Comparison of ENCODE assay signal across 22 cellular contexts in genomic region chr13:50664961-50665360, GRCh38.
DNase-seq lines count a peak whose midpoint lies in the region; ATAC-seq, FAIRE-seq and TF ChIP-seq lines count a peak whose summit lies in the region.
"Had no signal": no experiment of that assay in that cellular context is flagged by ENCODE, and none has a peak within 500 bp of the region (broad histone marks: within the 10 kb centered on the region; RNA-seq: fewer than 3 reads in every experiment).

No MANE protein-coding gene starts in this region.

- H3K79me2 ChIP-seq in MM.1S (ENCODE audit: low read length): no peaks in the 10 kb centered on the region

- no peaks in the 10 kb centered on the region for H3K36me3 ChIP-seq in MM.1S (replicated peaks; ENCODE audit: insufficient read depth, low read length)
- H3K36me3 ChIP-seq: BE2C had no signal

- no peak overlapping the region for H3K9ac ChIP-seq in MM.1S (ENCODE audit: low read length)

- H2AFZ ChIP-seq in MM.1S (ENCODE audit: low read length): no peak overlapping the region

- FAIRE-seq in GM19239 (lab: Jason Lieb, UNC): no peak
- FAIRE-seq: A549, H1, HTR-8/SVneo, K562 had no signal

- no peaks in the 10 kb centered on the region for H3F3A ChIP-seq in MM.1S (ENCODE audit: insufficient read depth, low read length)

- DNase-seq in NCI-H82 (lab: John Stamatoyannopoulos, UW): peak; percentile 33
- no peak for DNase-seq in NCI-H82 treated with DMSO at 0.1 percent for 48 hours (lab: John Stamatoyannopoulos, UW; ENCODE audit: unreplicated experiment)
- DNase-seq in NCI-H524 treated with DMSO at 0.1 percent for 48 hours (lab: John Stamatoyannopoulos, UW): peak; percentile 40
- DNase-seq in cerebellar nuclear complex (lab: John Stamatoyannopoulos, UW): peak; percentile 25 to 58
- no peak for DNase-seq in GM19239 (ENCODE audit: insufficient read length, low spot score)
- DNase-seq in MM.1S: no peak
- no peak for DNase-seq in H4 (ENCODE audit: low spot score)
- DNase-seq: BE2C; CD4-positive, CD25-positive, alpha-beta regulatory T cell; CD8-positive, alpha-beta memory T cell; COR-L47; DMS153; DMS79; GF-D8; HCEC 1CT; IMR-90 had no signal

- H3K27ac ChIP-seq in MM.1S (ENCODE audit: low read length): no peak overlapping the region
- H3K27ac ChIP-seq: 22Rv1, A549 had no signal

- ATAC-seq in HG03139 (IDR thresholded peaks at IDR 0.05; ENCODE audit: unreplicated experiment): no peak
- ATAC-seq: A549, K562 had no signal

- H3K4me2 ChIP-seq in MM.1S (ENCODE audit: low read depth, low read length): no peak overlapping the region
- H3K4me2 ChIP-seq: A549 had no signal

- TF ChIP-seq CTCF in MM.1S (IDR thresholded peaks at IDR 0.05; ENCODE audit: low read length): no peak

- H3K9me2 ChIP-seq in MM.1S (replicated peaks; ENCODE audit: insufficient read depth, low read length): no peaks in the 10 kb centered on the region

- no peaks in the 10 kb centered on the region for H4K20me1 ChIP-seq in MM.1S (ENCODE audit: insufficient read depth, low read length)

- H3K4me3 ChIP-seq in MM.1S (ENCODE audit: low read length): no peak overlapping the region
- H3K4me3 ChIP-seq: A549, K562 had no signal

- H3K9me3 ChIP-seq in MM.1S (replicated peaks; ENCODE audit: insufficient read depth, low read length): no peaks in the 10 kb centered on the region
- H3K9me3 ChIP-seq: A549, BE2C had no signal

- no peaks in the 10 kb centered on the region for H3K4me1 ChIP-seq in MM.1S (ENCODE audit: low read length)
- H3K4me1 ChIP-seq: A549, BE2C had no signal

- H3K27me3 ChIP-seq in MM.1S (replicated peaks; ENCODE audit: insufficient read depth, low read length): no peaks in the 10 kb centered on the region
- H3K27me3 ChIP-seq: BE2C had no signal

Comparison
In these comparisons a context has a peak if more than half of its experiments do, and no peak if none do; other contexts are left out.
1. DNase-seq: peak in NCI-H82 (single experiment), NCI-H524 treated with DMSO at 0.1 percent for 48 hours (single experiment) and cerebellar nuclear complex (2 of 2); none in NCI-H82 treated with DMSO at 0.1 percent for 48 hours (single experiment), GM19239 (single experiment), MM.1S (single experiment) and H4 (single experiment).